In genomic region chr14:73785336-73785833, GRCh38 we compare ENCODE assay signal across 8 cellular contexts.
A peak's percentile ranks its signal among the peaks of the same experiment; 100 is the strongest.
DNase-seq lines count a peak whose midpoint lies in the region; ATAC-seq and TF ChIP-seq lines count a peak whose summit lies in the region.

No MANE protein-coding gene starts in this region.

- peak overlapping the region; percentile 87 for H3K4me3 Mint-ChIP-seq in activated CD4-positive, alpha-beta T cell treated with anti-CD3 and anti-CD28 coated beads, Interleukin-2, amount 10 ng/mL, durations not matched to agents 7 days and 5 days
- peak overlapping the region; percentile 81 for H3K4me3 Mint-ChIP-seq in MCF 10A (ENCODE audit: unreplicated experiment)

- peak overlapping the region; percentile 83 for H3K4me3 ChIP-seq in NB4 (ENCODE audit: low read depth, low read length)
- peak overlapping the region; percentile 75 to 85 (median 81) for H3K4me3 ChIP-seq in subcutaneous abdominal adipose tissue (ENCODE audit: low read depth in 1 of 5, low read length in 5 of 5)

- no peak for DNase-seq in activated CD4-positive, alpha-beta T cell treated with anti-CD3 and anti-CD28 coated beads, Interleukin-2, amount 10 ng/mL, durations not matched to agents 7 days and 5 days
- no peak for DNase-seq in activated CD4-positive, alpha-beta T cell treated with anti-CD3 and anti-CD28 coated beads for 4 hours
- DNase-seq in NB4 (ENCODE audit: low read depth) (peak; percentile 75), MCF 10A (ENCODE audit: unreplicated experiment) (no peak), left colon (peak in 1 of 2 donors; percentile 50), putamen (ENCODE audit: low spot score) (no peak)

- CTCF ChIA-PET in activated CD4-positive, alpha-beta T cell treated with anti-CD3 and anti-CD28 coated beads, Interleukin-2, amount 10 ng/mL, durations not matched to agents 7 days and 5 days (lab: Charles Lee), result interaction anchor here (1.0 to 2.9 kb wide), 12 partner anchors 10 to 58 kb away, joined by 3 to 17 read pairs (median 6); a partner anchor contains a TSS
- CTCF ChIA-PET in MCF 10A (lab: Yijun Ruan, JAX), result interaction anchor here (0.6 to 3.3 kb wide), 11 partner anchors 11 to 150 kb away, joined by 3 to 30 read pairs (median 6); no protein-coding TSS in a partner anchor

- peaks cover 18% of the 10 kb centered on the region for H3K36me3 Mint-ChIP-seq in activated CD4-positive, alpha-beta T cell treated with anti-CD3 and anti-CD28 coated beads, Interleukin-2, amount 10 ng/mL, durations not matched to agents 7 days and 5 days (ENCODE audit: low read depth)
- peaks cover 9% of the 10 kb centered on the region for H3K36me3 Mint-ChIP-seq in MCF 10A (ENCODE audit: insufficient read depth, unreplicated experiment)

- H3K27me3 Mint-ChIP-seq in activated CD4-positive, alpha-beta T cell treated with anti-CD3 and anti-CD28 coated beads, Interleukin-2, amount 10 ng/mL, durations not matched to agents 7 days and 5 days, result no peaks in the 10 kb centered on the region
- no peaks in the 10 kb centered on the region for H3K27me3 Mint-ChIP-seq in MCF 10A (ENCODE audit: insufficient read depth, unreplicated experiment)

- TF ChIP-seq POLR2A in NB4 (IDR thresholded peaks at IDR 0.05; ENCODE audit: extremely low read depth, insufficient read length), result no peak

- H3K27me3 ChIP-seq in subcutaneous abdominal adipose tissue (ENCODE audit: control insufficient read depth in 5 of 5, insufficient read depth in 4 of 5, low read length in 5 of 5), result no peaks in the 10 kb centered on the region

- H3K9me3 ChIP-seq in subcutaneous abdominal adipose tissue (ENCODE audit: control insufficient read depth in 5 of 5, low read length in 5 of 5), result no peaks in the 10 kb centered on the region

- TSS peak; percentile 19 for BruUV-seq in MCF 10A (replicated peaks; lab: Mats Ljungman, UMichigan)

- H3K9me3 Mint-ChIP-seq in activated CD4-positive, alpha-beta T cell treated with anti-CD3 and anti-CD28 coated beads, Interleukin-2, amount 10 ng/mL, durations not matched to agents 7 days and 5 days, result no peaks in the 10 kb centered on the region
- H3K9me3 Mint-ChIP-seq in MCF 10A (ENCODE audit: unreplicated experiment), result no peaks in the 10 kb centered on the region

- peaks cover 66% of the 10 kb centered on the region for H3K4me1 Mint-ChIP-seq in activated CD4-positive, alpha-beta T cell treated with anti-CD3 and anti-CD28 coated beads, Interleukin-2, amount 10 ng/mL, durations not matched to agents 7 days and 5 days
- peaks cover 58% of the 10 kb centered on the region for H3K4me1 Mint-ChIP-seq in MCF 10A (ENCODE audit: insufficient read depth, unreplicated experiment)

- H3K27ac ChIP-seq in subcutaneous abdominal adipose tissue (ENCODE audit: low read depth, low read length), result peak overlapping the region; percentile 97

- peak overlapping the region; percentile 95 for H3K27ac Mint-ChIP-seq in activated CD4-positive, alpha-beta T cell treated with anti-CD3 and anti-CD28 coated beads, Interleukin-2, amount 10 ng/mL, durations not matched to agents 7 days and 5 days
- H3K27ac Mint-ChIP-seq in MCF 10A (ENCODE audit: low read depth, unreplicated experiment), result peak overlapping the region; percentile 78

- H3K36me3 ChIP-seq in subcutaneous abdominal adipose tissue (ENCODE audit: control insufficient read depth in 5 of 5, insufficient read depth in 5 of 5, low read length in 5 of 5), result peaks cover 0 to 3% (median 1%) of the 10 kb centered on the region in 5 donors

- H3K9ac ChIP-seq in subcutaneous abdominal adipose tissue (ENCODE audit: low read length in 5 of 5), result peak overlapping the region; percentile 29 to 69 (median 60)

- ATAC-seq in left colon, result peak; percentile 11
- ATAC-seq in HG02759 (IDR thresholded peaks at IDR 0.05; ENCODE audit: unreplicated experiment), result no peak

- intact Hi-C loops in MCF 10A (cut with micrococcal nuclease), result loop anchor here (5.0 kb wide), 1 partner anchor 33 kb away; no protein-coding TSS in a partner anchor
- intact Hi-C loops in left colon (cut with DNase I, micrococcal nuclease), result no loop called here

- H3K4me1 ChIP-seq in subcutaneous abdominal adipose tissue (ENCODE audit: control insufficient read depth in 5 of 5, insufficient read depth in 5 of 5, low read length in 5 of 5), result peaks cover 26 to 79% (median 69%) of the 10 kb centered on the region in 5 donors

- POLR2A ChIA-PET in activated CD4-positive, alpha-beta T cell treated with anti-CD3 and anti-CD28 coated beads, Interleukin-2, amount 10 ng/mL, durations not matched to agents 7 days and 5 days (lab: Charles Lee), result interaction anchor here (1.0 to 2.1 kb wide), 4 partner anchors 14 to 31 kb away, joined by 3 to 11 read pairs (median 6); a partner anchor contains a TSS
- POLR2A ChIA-PET in MCF 10A (lab: Yijun Ruan, JAX), result interaction anchor here (0.5 to 13.1 kb wide), 26 partner anchors 8 to 979 kb away, joined by 3 to 480 read pairs (median 8); partner anchors contain the start of genes ACOT2, ALDH6A1, PNMA1 and PTGR2

- TF ChIP-seq CTCF in NB4 (IDR thresholded peaks at IDR 0.05; ENCODE audit: low read depth, low read length) (no peak), MCF 10A (IDR thresholded peaks at IDR 0.05; ENCODE audit: unreplicated experiment) (no peak)
